Comparison of ENCODE assay signal across 1 cellular context in genomic region chr1:10339815-10340214, GRCh38.
TF ChIP-seq lines count a peak whose summit lies in the region.

No MANE protein-coding gene starts in this region.

TF ChIP-seq in H1, 55 proteins besides CTCF, POLR2A, EP300 and RAD21 (continued from another document):
- TF ChIP-seq CEBPB (IDR thresholded peaks at IDR 0.05; ENCODE audit: low read depth, low read length) = no peak
- TF ChIP-seq KDM4A (IDR thresholded peaks at IDR 0.05; ENCODE audit: low read depth, low read length, severe bottlenecking) = no peak
- peak; percentile 66; the same call in 1 of the 2 replicates for TF ChIP-seq ATF2 (IDR thresholded peaks at IDR 0.05; ENCODE audit: low read length)
- no peak for TF ChIP-seq ASH2L (IDR thresholded peaks at IDR 0.05; ENCODE audit: low read length)
